18 cellular contexts compared by ENCODE assay signal in the genomic region with DNA sequence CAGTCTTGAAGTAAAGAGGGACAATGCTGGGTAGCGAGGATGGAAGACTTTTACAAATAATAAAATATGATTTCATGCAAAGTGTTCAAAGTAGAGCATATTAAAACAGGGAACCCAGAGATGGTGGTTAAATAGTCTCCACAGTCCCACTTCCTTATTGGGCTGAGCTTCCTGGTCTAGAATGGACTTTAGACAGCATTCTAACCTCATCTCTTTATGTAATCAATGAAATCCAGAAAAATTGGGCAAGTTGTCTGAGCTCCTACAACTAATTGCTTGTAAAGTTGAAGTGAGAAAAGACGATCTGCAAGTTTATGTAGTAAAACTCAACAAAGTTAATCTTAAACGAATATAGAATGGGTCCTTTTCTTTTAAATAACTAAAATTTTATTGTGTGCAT.
DNase-seq lines count a peak whose midpoint lies in the region; ATAC-seq and TF ChIP-seq lines count a peak whose summit lies in the region.
"Had no signal": no experiment of that assay in that cellular context is flagged by ENCODE, and none has a peak within 500 bp of the region (broad histone marks: within the 10 kb centered on the region; RNA-seq: fewer than 3 reads in every experiment).

No MANE protein-coding gene starts in this region.

- no peaks in the 10 kb centered on the region for H3K27me3 ChIP-seq in liver (ENCODE audit: control insufficient read depth in 4 of 4, insufficient read depth in 4 of 4, low read length in 3 of 4)
- H3K27me3 ChIP-seq: BLaER1 had no signal

- H3K9me3 ChIP-seq in SK-N-MC (ENCODE audit: low read depth, low read length): no peaks in the 10 kb centered on the region
- H3K9me3 ChIP-seq in liver (ENCODE audit: control insufficient read depth in 4 of 4, low read length in 3 of 4): no peaks in the 10 kb centered on the region
- H3K9me3 ChIP-seq: BLaER1, SK-N-SH had no signal

- H3K4me3 ChIP-seq in SK-N-MC (no peak overlapping the region), liver (ENCODE audit: low read depth in 1 of 3, low read length in 3 of 3) (no peak overlapping the region)
- H3K4me3 ChIP-seq: BLaER1 had no signal

- peak in 1 of 2 donors; percentile 16 for TF ChIP-seq RAD21 in liver (IDR thresholded peaks at IDR 0.05)

- H3K36me3 ChIP-seq in SK-N-MC (ENCODE audit: insufficient read depth, low read length) (no peaks in the 10 kb centered on the region), liver (ENCODE audit: control insufficient read depth in 4 of 4, insufficient read depth in 3 of 4, low read depth in 1 of 4, low read length in 3 of 4) (no peaks in the 10 kb centered on the region)
- H3K36me3 ChIP-seq: BLaER1 had no signal

- H3K27ac ChIP-seq in SK-N-MC (peak overlapping the region; percentile 42; the same call in 1 of the 2 replicates), liver (ENCODE audit: low read depth in 1 of 2, low read length in 2 of 2) (no peak overlapping the region)
- H3K27ac ChIP-seq: BLaER1 had no signal

- DNase-seq in SKM-1 (lab: John Stamatoyannopoulos, UW; ENCODE audit: unreplicated experiment): peak; percentile 2
- DNase-seq in SKM-1 treated with dmso at 0.1 percent for 144 hours (lab: John Stamatoyannopoulos, UW; ENCODE audit: unreplicated experiment): no peak
- DNase-seq in SK-N-MC (ENCODE audit: low read depth, low spot score): no peak
- no peak for DNase-seq in NCI-H2029 (lab: John Stamatoyannopoulos, UW)
- DNase-seq: 8988T, DMS153, KBM-7, NCI-H1105 treated with DMSO at 0.1 percent for 48 hours, NCI-H187 treated with DMSO at 0.1 percent for 48 hours, NCI-H524, PC-3, SK-N-SH had no signal

- H3K9ac ChIP-seq in SK-N-MC (ENCODE audit: insufficient read length): no peak overlapping the region
- H3K9ac ChIP-seq in liver (ENCODE audit: low read depth in 1 of 2, low read length in 2 of 2): no peak overlapping the region
- H3K9ac ChIP-seq: BLaER1, SK-N-SH had no signal

- WGBS in liver: 65% methylated on average over 3 of the region's 3 CpGs

- ATAC-seq in GM21360 (IDR thresholded peaks at IDR 0.05; ENCODE audit: unreplicated experiment) (no peak), GM21526 (IDR thresholded peaks at IDR 0.05; ENCODE audit: low FRiP score, unreplicated experiment) (no peak), GM18502 (IDR thresholded peaks at IDR 0.05; ENCODE audit: poor library complexity, unreplicated experiment) (no peak)
- ATAC-seq: HCT116, PC-3 had no signal

- TF ChIP-seq CTCF in liver (IDR thresholded peaks at IDR 0.05; ENCODE audit: low read depth, low read length, missing input control): no peak

- peaks cover 0 to 4% (median 0%) of the 10 kb centered on the region in 4 donors for H3K4me1 ChIP-seq in liver (ENCODE audit: control insufficient read depth in 4 of 4, insufficient read depth in 4 of 4, low read length in 3 of 4)
- H3K4me1 ChIP-seq: BLaER1 had no signal

TF ChIP-seq in liver, 16 proteins besides CTCF, POLR2A, EP300 and RAD21:
- TF ChIP-seq RXRA (IDR thresholded peaks at IDR 0.05) (peak in 1 of 2 donors; percentile 21), HNF4A (conservative IDR thresholded peaks at IDR 0.05) (peak; percentile 78 to 89), SP1 (IDR thresholded peaks at IDR 0.05) (peak; percentile 37), HNF4G (IDR thresholded peaks at IDR 0.05) (peak; percentile 63), GABPA (IDR thresholded peaks at IDR 0.05 in 1 of 2, conservative IDR thresholded peaks at IDR 0.05 in 1 of 2) (no peak)
- TF ChIP-seq, protein P1, sequence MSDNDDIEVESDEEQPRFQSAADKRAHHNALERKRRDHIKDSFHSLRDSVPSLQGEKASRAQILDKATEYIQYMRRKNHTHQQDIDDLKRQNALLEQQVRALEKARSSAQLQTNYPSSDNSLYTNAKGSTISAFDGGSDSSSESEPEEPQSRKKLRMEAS (IDR thresholded peaks at IDR 0.05): no peak
